In the genomic region with DNA sequence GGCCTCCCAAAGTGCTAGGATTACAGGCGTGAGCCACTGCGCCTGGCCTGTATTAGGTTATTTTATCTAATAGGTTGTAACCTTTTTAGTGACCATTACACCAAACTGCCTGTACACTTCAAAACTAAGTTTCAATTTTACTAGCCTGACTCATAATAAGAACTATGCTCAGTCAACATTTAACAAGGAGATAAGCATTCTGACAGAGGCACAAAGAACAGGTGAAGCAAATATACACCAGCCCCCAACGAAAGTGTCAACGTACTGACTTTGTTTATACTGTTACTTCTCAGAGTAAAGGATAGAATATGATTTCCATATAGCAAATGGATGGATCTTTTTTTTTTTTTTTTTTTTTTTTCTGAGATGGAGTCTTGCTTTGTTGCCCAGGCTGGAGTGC, we compare ENCODE assay signal across 11 cellular contexts.
DNase-seq lines count a peak whose midpoint lies in the region; ATAC-seq and TF ChIP-seq lines count a peak whose summit lies in the region.
"Had no signal": no experiment of that assay in that cellular context is flagged by ENCODE, and none has a peak within 500 bp of the region (broad histone marks: within the 10 kb centered on the region; RNA-seq: fewer than 3 reads in every experiment).

No MANE protein-coding gene starts in this region.

- no peak overlapping the region for H3K4me2 ChIP-seq in PC-9

- peaks cover 7% of the 10 kb centered on the region; the same call in 1 of the 2 replicates for H3K27me3 ChIP-seq in PC-9 (ENCODE audit: insufficient read depth, low read depth)

- H3K27ac ChIP-seq in PC-9, result no peak overlapping the region

- no peak overlapping the region for H2AFZ ChIP-seq in PC-9

- BruUV-seq in PC-9 (replicated peaks; lab: Mats Ljungman, UMichigan), result no TSS peak

- no peaks in the 10 kb centered on the region for H3K36me3 ChIP-seq in PC-9 (ENCODE audit: low read depth)

- no peaks in the 10 kb centered on the region for H3F3A ChIP-seq in PC-9 (ENCODE audit: insufficient read depth, low read depth)

- no peaks in the 10 kb centered on the region for H3K9me2 ChIP-seq in PC-9 (ENCODE audit: insufficient read depth)

- peak; percentile 88 for ATAC-seq in GM19397 (IDR thresholded peaks at IDR 0.05; ENCODE audit: unreplicated experiment)
- ATAC-seq in HG02852 (IDR thresholded peaks at IDR 0.05; ENCODE audit: unreplicated experiment), result peak; percentile 100
- peak; percentile 95 for ATAC-seq in HG03521 (IDR thresholded peaks at IDR 0.05; ENCODE audit: unreplicated experiment)
- ATAC-seq in Right ventricle myocardium superior (ENCODE audit: poor library complexity), result no peak

- no peaks in the 10 kb centered on the region for H3K4me1 ChIP-seq in PC-9 (replicated peaks; ENCODE audit: insufficient read depth)

- POLR2A ChIA-PET in PC-9 (lab: Charles Lee; ENCODE audit: unreplicated experiment), result no interaction called here

- no peaks in the 10 kb centered on the region for H3K79me2 ChIP-seq in PC-9 (ENCODE audit: low read depth)

- no peaks in the 10 kb centered on the region for H4K20me1 ChIP-seq in PC-9 (ENCODE audit: insufficient read depth)

- CTCF ChIA-PET in PC-9 (lab: Charles Lee), result no interaction called here

- H3K4me3 ChIP-seq in PC-9, result no peak overlapping the region

- intact Hi-C loops in cardiac septum (cut with DNase I) (no loop called here), Right ventricle myocardium superior (cut with DNase I) (no loop called here), PC-9 (cut with micrococcal nuclease; ENCODE audit: unreplicated experiment) (no loop called here)

- H3K9me3 ChIP-seq in PC-9 (ENCODE audit: insufficient read depth, low read depth), result no peaks in the 10 kb centered on the region

- in situ Hi-C loops in GM13976 (cut with MboI; ENCODE audit: low sequenced_read_pairs, unreplicated experiment), result no loop called here

- TF ChIP-seq CTCF in GM13976 (IDR thresholded peaks at IDR 0.05; ENCODE audit: borderline replicate concordance, control extremely low read depth, extremely low read depth, insufficient read depth, missing control alignments) (no peak), PC-9 (conservative IDR thresholded peaks at IDR 0.05) (no peak)

- peak; percentile 72 for DNase-seq in GM13976 (ENCODE audit: low spot score)
- DNase-seq in cardiac septum (ENCODE audit: low spot score), result no peak
- no peak for DNase-seq in HCEC 1CT
- no peak for DNase-seq in Right ventricle myocardium superior
- no peak for DNase-seq in PC-9
- DNase-seq: activated naive CD4-positive, alpha-beta T cell treated with anti-CD3 and anti-CD28 coated beads for 36 hours; mammary epithelial cell; NCI-H2107 had no signal
